ENCODE assay signal across 25 cellular contexts in the genomic region with DNA sequence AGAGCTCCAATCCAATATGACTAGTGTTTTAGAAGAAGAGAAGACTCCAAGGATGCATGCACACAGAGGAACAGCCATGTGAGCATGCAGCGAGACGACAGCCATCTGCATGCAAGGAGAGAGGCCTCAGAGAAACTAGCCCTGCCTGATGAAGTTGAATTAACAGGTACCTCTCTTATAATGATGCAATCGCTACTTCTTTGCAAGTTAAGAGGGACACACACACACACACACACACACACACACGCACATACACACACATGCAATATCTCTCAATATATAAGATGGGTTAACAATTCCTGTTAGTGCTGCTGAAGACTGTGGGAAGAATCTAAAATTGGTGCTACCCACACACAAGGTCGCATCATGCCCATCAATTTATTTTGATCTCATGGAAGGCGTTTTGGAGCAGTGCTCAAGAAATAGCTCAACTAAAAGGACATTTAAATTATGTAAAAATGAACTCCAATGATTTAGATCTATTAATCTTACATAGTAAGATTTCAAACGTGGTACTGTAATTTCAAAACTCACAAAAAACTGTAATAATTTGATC.
"Had no signal": no experiment of that assay in that cellular context is flagged by ENCODE, and none has a peak within 500 bp of the region (broad histone marks: within the 10 kb centered on the region; RNA-seq: fewer than 3 reads in every experiment).

No MANE protein-coding gene starts in this region.

- H3K4me1 Mint-ChIP-seq: activated CD4-positive, alpha-beta memory T cell treated with anti-CD3 and anti-CD28 coated beads, Interleukin-2, amount 10 ng/mL, durations not matched to agents 7 days and 5 days; activated CD4-positive, alpha-beta T cell treated with anti-CD3 and anti-CD28 coated beads, Interleukin-2, amount 10 ng/mL, durations not matched to agents 7 days and 5 days; activated naive CD4-positive, alpha-beta T cell treated with anti-CD3 and anti-CD28 coated beads, Interleukin-2, amount 10 ng/mL, durations not matched to agents 7 days and 5 days; brain; WTC11 had no signal

- H3K27me3 ChIP-seq: ascending aorta, breast epithelium had no signal

- H3K27ac ChIP-seq: ascending aorta, breast epithelium, cardiac muscle cell, colonic mucosa, VCaP had no signal

- DNase-seq: activated CD4-positive, alpha-beta memory T cell treated with anti-CD3 and anti-CD28 coated beads, Interleukin-2, amount 10 ng/mL, durations not matched to agents 7 days and 5 days; activated CD4-positive, alpha-beta T cell treated with anti-CD3 and anti-CD28 coated beads for 1 hour; activated CD4-positive, alpha-beta T cell treated with anti-CD3 and anti-CD28 coated beads for 4 hours; activated CD4-positive, alpha-beta T cell treated with anti-CD3 and anti-CD28 coated beads, Interleukin-2, amount 10 ng/mL, durations not matched to agents 7 days and 5 days; activated CD4-positive, alpha-beta T cell treated with anti-CD3 and anti-CD28 coated beads, Interleukin-2, amount 50 U/mL, for 4 hours; activated CD8-positive, alpha-beta memory T cell treated with anti-CD3 and anti-CD28 coated beads, Interleukin-2, amount 50 U/mL, for 48 hours; activated gamma-delta T cell; activated naive CD4-positive, alpha-beta T cell; activated naive CD4-positive, alpha-beta T cell treated with anti-CD3 and anti-CD28 coated beads, Interleukin-2, amount 10 ng/mL, durations not matched to agents 7 days and 5 days; activated naive CD8-positive, alpha-beta T cell treated with anti-CD3 and anti-CD28 coated beads, Interleukin-2, amount 10 ng/mL, durations not matched to agents 7 days and 5 days; activated T-cell treated with anti-CD3 and anti-CD28 coated beads for 4 hours; activated T-cell treated with anti-CD3 and anti-CD28 coated beads, Interleukin-2, amount 50 U/mL, for 24 hours; activated T-cell treated with anti-CD3 and anti-CD28 coated beads, Interleukin-2, amount 50 U/mL, for 72 hours; central memory CD4-positive, alpha-beta T cell; cerebellar nuclear complex; colonic mucosa; effector CD8-positive, alpha-beta T cell; T-helper 2 cell had no signal

- H3K4me3 ChIP-seq: ascending aorta, breast epithelium, cardiac muscle cell, colonic mucosa had no signal

- H3K27ac Mint-ChIP-seq: activated CD4-positive, alpha-beta memory T cell treated with anti-CD3 and anti-CD28 coated beads, Interleukin-2, amount 10 ng/mL, durations not matched to agents 7 days and 5 days; activated CD4-positive, alpha-beta T cell treated with anti-CD3 and anti-CD28 coated beads, Interleukin-2, amount 10 ng/mL, durations not matched to agents 7 days and 5 days; activated naive CD4-positive, alpha-beta T cell treated with anti-CD3 and anti-CD28 coated beads, Interleukin-2, amount 10 ng/mL, durations not matched to agents 7 days and 5 days; activated naive CD4-positive, alpha-beta T cell treated with anti-CD3 and anti-CD28 coated beads, Interleukin-2, amount 50 U/mL, for 72 hours; activated naive CD8-positive, alpha-beta T cell treated with anti-CD3 and anti-CD28 coated beads, Interleukin-2, amount 10 ng/mL, durations not matched to agents 7 days and 5 days; activated T-cell treated with anti-CD3 and anti-CD28 coated beads, Interleukin-2, amount 50 U/mL, for 24 hours; activated T-cell treated with anti-CD3 and anti-CD28 coated beads, Interleukin-2, amount 50 U/mL, for 72 hours; brain; WTC11 had no signal

- H3K9me3 Mint-ChIP-seq: activated CD4-positive, alpha-beta memory T cell treated with anti-CD3 and anti-CD28 coated beads, Interleukin-2, amount 10 ng/mL, durations not matched to agents 7 days and 5 days; activated CD4-positive, alpha-beta T cell treated with anti-CD3 and anti-CD28 coated beads, Interleukin-2, amount 10 ng/mL, durations not matched to agents 7 days and 5 days; activated naive CD4-positive, alpha-beta T cell treated with anti-CD3 and anti-CD28 coated beads, Interleukin-2, amount 10 ng/mL, durations not matched to agents 7 days and 5 days; activated naive CD4-positive, alpha-beta T cell treated with anti-CD3 and anti-CD28 coated beads, Interleukin-2, amount 50 U/mL, for 72 hours; activated naive CD8-positive, alpha-beta T cell treated with anti-CD3 and anti-CD28 coated beads, Interleukin-2, amount 10 ng/mL, durations not matched to agents 7 days and 5 days; activated T-cell treated with anti-CD3 and anti-CD28 coated beads, Interleukin-2, amount 50 U/mL, for 24 hours; activated T-cell treated with anti-CD3 and anti-CD28 coated beads, Interleukin-2, amount 50 U/mL, for 72 hours had no signal

- H3K36me3 ChIP-seq: ascending aorta, breast epithelium, cardiac muscle cell, colonic mucosa had no signal

- H3K9me3 ChIP-seq: ascending aorta, breast epithelium, colonic mucosa had no signal

- H3K36me3 Mint-ChIP-seq: activated naive CD4-positive, alpha-beta T cell treated with anti-CD3 and anti-CD28 coated beads, Interleukin-2, amount 10 ng/mL, durations not matched to agents 7 days and 5 days; activated naive CD4-positive, alpha-beta T cell treated with anti-CD3 and anti-CD28 coated beads, Interleukin-2, amount 50 U/mL, for 72 hours; activated naive CD8-positive, alpha-beta T cell treated with anti-CD3 and anti-CD28 coated beads, Interleukin-2, amount 10 ng/mL, durations not matched to agents 7 days and 5 days; brain; WTC11 had no signal

- H3K4me3 Mint-ChIP-seq: activated CD4-positive, alpha-beta memory T cell treated with anti-CD3 and anti-CD28 coated beads, Interleukin-2, amount 10 ng/mL, durations not matched to agents 7 days and 5 days; activated CD4-positive, alpha-beta T cell treated with anti-CD3 and anti-CD28 coated beads, Interleukin-2, amount 10 ng/mL, durations not matched to agents 7 days and 5 days; activated naive CD4-positive, alpha-beta T cell treated with anti-CD3 and anti-CD28 coated beads, Interleukin-2, amount 10 ng/mL, durations not matched to agents 7 days and 5 days; activated naive CD8-positive, alpha-beta T cell treated with anti-CD3 and anti-CD28 coated beads, Interleukin-2, amount 10 ng/mL, durations not matched to agents 7 days and 5 days; activated T-cell treated with anti-CD3 and anti-CD28 coated beads, Interleukin-2, amount 50 U/mL, for 24 hours; activated T-cell treated with anti-CD3 and anti-CD28 coated beads, Interleukin-2, amount 50 U/mL, for 72 hours; brain; WTC11 had no signal

- H3K4me1 ChIP-seq: ascending aorta, breast epithelium, colonic mucosa had no signal
